In the genomic region with DNA sequence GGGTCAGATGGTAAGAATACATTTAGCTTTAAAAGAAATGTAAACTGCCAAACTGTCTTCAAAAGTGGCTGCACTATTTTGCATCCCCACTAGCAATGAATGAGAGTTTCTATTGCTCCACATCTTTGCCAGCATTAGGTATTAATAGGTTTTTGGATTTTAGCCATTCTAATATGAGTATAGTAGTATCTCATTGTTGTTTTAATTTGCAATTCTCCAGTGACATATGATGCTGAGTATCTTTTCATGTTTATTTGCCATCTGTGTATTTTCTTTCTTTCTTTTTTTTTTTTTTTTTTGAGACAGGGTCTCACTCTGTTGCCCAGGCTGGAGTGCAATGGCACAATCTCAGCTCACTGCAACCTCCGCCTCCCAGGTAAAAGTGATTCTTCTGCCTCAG, we compare ENCODE assay signal across 41 cellular contexts. TPM values are rescaled to one million over a fixed set of nuclear protein-coding genes. Genes with fewer than 3 reads are reported as not detected.
"Had no signal": no experiment of that assay in that cellular context is flagged by ENCODE, and none has a peak within 500 bp of the region (broad histone marks: within the 10 kb centered on the region; RNA-seq: fewer than 3 reads in every experiment).

No MANE protein-coding gene starts in this region.

- H3K27me3 ChIP-seq: adrenal gland, ascending aorta, body of pancreas, brain microvascular endothelial cell, breast epithelium, cardiac muscle cell had no signal

- ATAC-seq: activated naive CD4-positive, alpha-beta T cell treated with anti-CD3 and anti-CD28 coated beads, Interleukin-2, amount 50 U/mL, for 72 hours; activated naive CD8-positive, alpha-beta T cell treated with anti-CD3 and anti-CD28 coated beads, Interleukin-2, amount 50 U/mL, for 24 hours; activated T-cell treated with anti-CD3 and anti-CD28 coated beads, Interleukin-2, amount 50 U/mL, for 4 hours; activated T-cell treated with anti-CD3 and anti-CD28 coated beads, Interleukin-2, amount 50 U/mL, for 72 hours; activated T-helper 17 cell treated with anti-CD3 and anti-CD28 coated beads, Interleukin-2, amount 50 U/mL, for 72 hours; body of pancreas had no signal

- H3K4me1 Mint-ChIP-seq: activated naive CD4-positive, alpha-beta T cell treated with anti-CD3 and anti-CD28 coated beads, Interleukin-2, amount 10 ng/mL, durations not matched to agents 7 days and 5 days; activated naive CD4-positive, alpha-beta T cell treated with anti-CD3 and anti-CD28 coated beads, Interleukin-2, amount 50 U/mL, for 24 hours; central memory CD8-positive, alpha-beta T cell had no signal

- H3K36me3 ChIP-seq: adrenal gland, ascending aorta, brain microvascular endothelial cell, breast epithelium, cardiac muscle cell had no signal

- FAIRE-seq: astrocyte, bronchial epithelial cell had no signal

- H3K27ac ChIP-seq: adrenal gland, ascending aorta, body of pancreas, brain microvascular endothelial cell, breast epithelium, cardiac muscle cell had no signal

- H3K27ac Mint-ChIP-seq: activated naive CD4-positive, alpha-beta T cell treated with anti-CD3 and anti-CD28 coated beads for 36 hours; activated naive CD4-positive, alpha-beta T cell treated with anti-CD3 and anti-CD28 coated beads, Interleukin-2, amount 10 ng/mL, durations not matched to agents 7 days and 5 days; activated naive CD4-positive, alpha-beta T cell treated with anti-CD3 and anti-CD28 coated beads, Interleukin-2, amount 50 U/mL, for 24 hours; activated naive CD4-positive, alpha-beta T cell treated with anti-CD3 and anti-CD28 coated beads, Interleukin-2, amount 50 U/mL, for 72 hours; activated naive CD8-positive, alpha-beta T cell; activated naive CD8-positive, alpha-beta T cell treated with anti-CD3 and anti-CD28 coated beads for 36 hours; activated naive CD8-positive, alpha-beta T cell treated with anti-CD3 and anti-CD28 coated beads, Interleukin-2, amount 10 ng/mL, durations not matched to agents 7 days and 5 days; activated naive CD8-positive, alpha-beta T cell treated with anti-CD3 and anti-CD28 coated beads, Interleukin-2, amount 50 U/mL, for 24 hours; activated T-cell treated with anti-CD3 and anti-CD28 coated beads, Interleukin-2, amount 50 U/mL, for 24 hours; activated T-cell treated with anti-CD3 and anti-CD28 coated beads, Interleukin-2, amount 50 U/mL, for 72 hours; activated T-helper 1 cell treated with anti-CD3 and anti-CD28 coated beads, Interleukin-12 subunit alpha, Interleukin-12 subunit beta, Interleukin-2, Interleukin-4 antibody, amounts not matched to agents 30 ng/mL and 10 ng/mL and 1 ng/mL, durations not matched to agents 14 hours and 24 hours and 36 hours; activated T-helper 17 cell treated with anti-CD3 and anti-CD28 coated beads, Interleukin-2, amount 50 U/mL, for 72 hours; activated T-helper 2 cell treated with anti-CD3 and anti-CD28 coated beads, Interferon-gamma antibody, Interleukin-2, Interleukin-4, amounts not matched to agents 10 μg/mL and 5 μg/mL and 100 μg/mL, durations not matched to agents 14 hours and 24 hours and 36 hours; brain had no signal

- H3K4me3 Mint-ChIP-seq: activated naive CD4-positive, alpha-beta T cell treated with anti-CD3 and anti-CD28 coated beads for 36 hours; activated naive CD4-positive, alpha-beta T cell treated with anti-CD3 and anti-CD28 coated beads, Interleukin-2, amount 10 ng/mL, durations not matched to agents 7 days and 5 days; activated naive CD4-positive, alpha-beta T cell treated with anti-CD3 and anti-CD28 coated beads, Interleukin-2, amount 50 U/mL, for 24 hours; activated naive CD8-positive, alpha-beta T cell; activated naive CD8-positive, alpha-beta T cell treated with anti-CD3 and anti-CD28 coated beads for 36 hours; activated naive CD8-positive, alpha-beta T cell treated with anti-CD3 and anti-CD28 coated beads, Interleukin-2, amount 10 ng/mL, durations not matched to agents 7 days and 5 days; activated naive CD8-positive, alpha-beta T cell treated with anti-CD3 and anti-CD28 coated beads, Interleukin-2, amount 50 U/mL, for 24 hours; activated T-cell treated with anti-CD3 and anti-CD28 coated beads, Interleukin-2, amount 50 U/mL, for 24 hours; activated T-cell treated with anti-CD3 and anti-CD28 coated beads, Interleukin-2, amount 50 U/mL, for 4 hours; activated T-cell treated with anti-CD3 and anti-CD28 coated beads, Interleukin-2, amount 50 U/mL, for 72 hours; activated T-helper 1 cell treated with anti-CD3 and anti-CD28 coated beads, Interleukin-12 subunit alpha, Interleukin-12 subunit beta, Interleukin-2, Interleukin-4 antibody, amounts not matched to agents 30 ng/mL and 10 ng/mL and 1 ng/mL, durations not matched to agents 14 hours and 24 hours and 36 hours; activated T-helper 17 cell treated with anti-CD3 and anti-CD28 coated beads, Interleukin-2, amount 50 U/mL, for 72 hours; brain; central memory CD8-positive, alpha-beta T cell had no signal

- DNase-seq: activated effector memory CD4-positive, alpha-beta T cell treated with anti-CD3 and anti-CD28 coated beads, Interleukin-2, amount 50 U/mL, for 16 hours; activated effector memory CD4-positive, alpha-beta T cell treated with Interleukin-2 at 50 U/mL for 16 hours; activated gamma-delta T cell; activated gamma-delta T cell treated with Interleukin-2 at 50 U/mL for 16 hours; activated naive CD4-positive, alpha-beta T cell; activated naive CD4-positive, alpha-beta T cell treated with anti-CD3 and anti-CD28 coated beads for 36 hours; activated naive CD4-positive, alpha-beta T cell treated with anti-CD3 and anti-CD28 coated beads, Interleukin-2, amount 10 ng/mL, durations not matched to agents 7 days and 5 days; activated naive CD4-positive, alpha-beta T cell treated with anti-CD3 and anti-CD28 coated beads, Interleukin-2, amount 50 U/mL, for 16 hours; activated naive CD4-positive, alpha-beta T cell treated with Interleukin-2 at 50 U/mL for 16 hours; activated naive CD8-positive, alpha-beta T cell treated with anti-CD3 and anti-CD28 coated beads for 36 hours; activated naive CD8-positive, alpha-beta T cell treated with anti-CD3 and anti-CD28 coated beads, Interleukin-2, amount 10 ng/mL, durations not matched to agents 7 days and 5 days; activated naive CD8-positive, alpha-beta T cell treated with anti-CD3 and anti-CD28 coated beads, Interleukin-2, amount 50 U/mL, for 24 hours; activated T-cell treated with anti-CD3 and anti-CD28 coated beads, Interleukin-2, amount 50 U/mL, for 1 hour; activated T-cell treated with anti-CD3 and anti-CD28 coated beads, Interleukin-2, amount 50 U/mL, for 24 hours; activated T-cell treated with anti-CD3 and anti-CD28 coated beads, Interleukin-2, amount 50 U/mL, for 4 hours; activated T-cell treated with anti-CD3 and anti-CD28 coated beads, Interleukin-2, amount 50 U/mL, for 48 hours; activated T-cell treated with anti-CD3 and anti-CD28 coated beads, Interleukin-2, amount 50 U/mL, for 72 hours; adrenal gland; amniotic stem cell; amygdala; anterior cingulate cortex; aorta; body of pancreas; brain microvascular endothelial cell; caudate nucleus; central memory CD4-positive, alpha-beta T cell; cerebellar nuclear complex had no signal

- H3K36me3 Mint-ChIP-seq: activated naive CD4-positive, alpha-beta T cell treated with anti-CD3 and anti-CD28 coated beads, Interleukin-2, amount 10 ng/mL, durations not matched to agents 7 days and 5 days; activated naive CD8-positive, alpha-beta T cell; activated naive CD8-positive, alpha-beta T cell treated with anti-CD3 and anti-CD28 coated beads, Interleukin-2, amount 10 ng/mL, durations not matched to agents 7 days and 5 days; brain had no signal

- H3K27me3 Mint-ChIP-seq: brain had no signal

- H3K4me1 ChIP-seq: ascending aorta, body of pancreas, breast epithelium had no signal

- H3K9me3 Mint-ChIP-seq: activated naive CD4-positive, alpha-beta T cell treated with anti-CD3 and anti-CD28 coated beads for 36 hours; activated naive CD4-positive, alpha-beta T cell treated with anti-CD3 and anti-CD28 coated beads, Interleukin-2, amount 10 ng/mL, durations not matched to agents 7 days and 5 days; activated naive CD4-positive, alpha-beta T cell treated with anti-CD3 and anti-CD28 coated beads, Interleukin-2, amount 50 U/mL, for 24 hours; activated naive CD8-positive, alpha-beta T cell treated with anti-CD3 and anti-CD28 coated beads, Interleukin-2, amount 50 U/mL, for 24 hours; activated T-cell treated with anti-CD3 and anti-CD28 coated beads, Interleukin-2, amount 50 U/mL, for 24 hours; activated T-cell treated with anti-CD3 and anti-CD28 coated beads, Interleukin-2, amount 50 U/mL, for 4 hours; activated T-cell treated with anti-CD3 and anti-CD28 coated beads, Interleukin-2, amount 50 U/mL, for 72 hours; activated T-helper 1 cell treated with anti-CD3 and anti-CD28 coated beads, Interleukin-12 subunit alpha, Interleukin-12 subunit beta, Interleukin-2, Interleukin-4 antibody, amounts not matched to agents 30 ng/mL and 10 ng/mL and 1 ng/mL, durations not matched to agents 14 hours and 24 hours and 36 hours; activated T-helper 2 cell treated with anti-CD3 and anti-CD28 coated beads, Interferon-gamma antibody, Interleukin-2, Interleukin-4, amounts not matched to agents 10 μg/mL and 5 μg/mL and 100 μg/mL, durations not matched to agents 14 hours and 24 hours and 36 hours; central memory CD8-positive, alpha-beta T cell had no signal

- H3K9me3 ChIP-seq: adrenal gland, ascending aorta, body of pancreas, breast epithelium had no signal

- H3K4me3 ChIP-seq: adrenal gland, ascending aorta, body of pancreas, breast epithelium, cardiac muscle cell had no signal

RNA-seq across cellular contexts. Expression of a gene that starts 24.3 kb away (rescaled TPM):
- total RNA-seq: activated naive CD4-positive, alpha-beta T cell treated with anti-CD3 and anti-CD28 coated beads for 36 hours; activated naive CD4-positive, alpha-beta T cell treated with anti-CD3 and anti-CD28 coated beads, Interleukin-2, amount 50 U/mL, for 72 hours; activated naive CD8-positive, alpha-beta T cell treated with anti-CD3 and anti-CD28 coated beads for 36 hours; activated T-cell treated with anti-CD3 and anti-CD28 coated beads, Interleukin-2, amount 50 U/mL, for 4 hours; activated T-cell treated with anti-CD3 and anti-CD28 coated beads, Interleukin-2, amount 50 U/mL, for 72 hours; activated T-helper 1 cell treated with anti-CD3 and anti-CD28 coated beads, Interleukin-12 subunit alpha, Interleukin-12 subunit beta, Interleukin-2, Interleukin-4 antibody, amounts not matched to agents 30 ng/mL and 10 ng/mL and 1 ng/mL, durations not matched to agents 14 hours and 24 hours and 36 hours; activated T-helper 2 cell treated with anti-CD3 and anti-CD28 coated beads, Interferon-gamma antibody, Interleukin-2, Interleukin-4, amounts not matched to agents 10 μg/mL and 5 μg/mL and 100 μg/mL, durations not matched to agents 14 hours and 24 hours and 36 hours; adrenal gland; aorta; ascending aorta; astrocyte; bronchial epithelial cell; cardiac septum had no signal
- polyA plus RNA-seq: aorta had no signal
